Comparison of ENCODE assay signal across 19 cellular contexts in the genomic region with DNA sequence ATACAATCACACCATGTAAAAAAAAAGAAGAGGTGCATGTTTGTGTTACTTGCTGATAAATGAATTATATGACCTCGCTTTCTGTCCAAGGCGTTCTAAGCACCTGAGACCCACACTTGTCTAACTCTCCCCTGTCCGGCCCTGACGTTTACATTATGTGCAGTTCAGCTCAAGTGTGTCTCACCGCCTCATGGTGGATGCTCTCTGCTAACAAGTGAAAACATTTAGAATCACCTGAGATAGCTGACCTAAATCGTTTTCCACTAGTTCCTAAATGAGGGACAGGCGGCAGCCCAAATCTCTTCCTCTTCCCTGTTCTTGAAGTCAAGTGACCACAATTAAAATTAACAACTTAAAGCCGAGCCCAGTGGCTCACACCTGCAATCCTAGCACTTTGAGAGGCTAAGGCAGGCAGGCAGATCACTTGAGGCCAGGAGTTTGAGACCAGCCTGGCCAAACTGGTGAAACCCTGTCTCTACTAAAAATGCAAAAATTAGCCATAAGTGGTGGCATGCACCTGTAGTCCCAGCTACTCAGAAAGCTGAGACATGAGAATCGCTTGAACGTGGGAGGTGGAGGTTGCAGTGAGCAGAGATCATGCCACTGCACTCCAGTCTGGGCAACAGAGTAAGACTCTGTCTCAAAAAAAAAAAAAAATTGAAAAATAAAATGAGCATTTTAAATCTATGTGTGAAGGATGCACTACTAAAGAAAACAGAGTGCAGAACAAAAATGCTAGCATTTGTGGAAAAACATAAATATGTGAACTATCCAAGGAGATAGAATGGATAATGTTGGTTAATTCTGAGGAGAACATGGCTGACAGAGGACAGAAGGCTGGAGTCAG. TPM values are rescaled to one million over a fixed set of nuclear protein-coding genes. Genes with fewer than 3 reads are reported as not detected.
DNase-seq lines count a peak whose midpoint lies in the region; ATAC-seq, FAIRE-seq and TF ChIP-seq lines count a peak whose summit lies in the region.
"Had no signal": no experiment of that assay in that cellular context is flagged by ENCODE, and none has a peak within 500 bp of the region (broad histone marks: within the 10 kb centered on the region; RNA-seq: fewer than 3 reads in every experiment).

No MANE protein-coding gene starts in this region.

- peak; percentile 53 for DNase-seq in activated CD4-positive, alpha-beta T cell treated with anti-CD3 and anti-CD28 coated beads, Interleukin-2, amount 10 ng/mL, durations not matched to agents 24 days and 14 days
- no peak for DNase-seq in activated CD4-positive, alpha-beta T cell treated with anti-CD3 and anti-CD28 coated beads for 1 hour
- DNase-seq in GM19239 (ENCODE audit: insufficient read length, low spot score): no peak
- no peak for DNase-seq in activated B cell treated with CpG ODN at 0.5 μM for 24 hours
- no peak for DNase-seq in natural killer cell
- no peak for DNase-seq in NCI-H446 (lab: John Stamatoyannopoulos, UW)
- no peak for DNase-seq in stimulated activated naive CD4-positive, alpha-beta T cell treated with Interleukin-2 at 50 U/mL for 16 hours (lab: John Stamatoyannopoulos, UW)
- DNase-seq in OCI-M2 (lab: John Stamatoyannopoulos, UW; ENCODE audit: unreplicated experiment): no peak
- DNase-seq: activated CD4-positive, alpha-beta T cell treated with anti-CD3 and anti-CD28 coated beads, Interleukin-2, amount 50 U/mL, for 1 hour; Caco-2; effector CD8-positive, alpha-beta T cell; GDM1; hypothalamus; left lung; MG63; NCI-H2029; NCI-H526 treated with DMSO at 0.1 percent for 48 hours; testis had no signal

- intact Hi-C loops in activated CD4-positive, alpha-beta T cell treated with anti-CD3 and anti-CD28 coated beads, Interleukin-2, amount 10 ng/mL, durations not matched to agents 24 days and 14 days (cut with micrococcal nuclease): loop anchor here (2.0 to 5.0 kb wide), 2 partner anchors 171 to 1258 kb away; no protein-coding TSS in a partner anchor
- intact Hi-C loops in activated B cell treated with CpG ODN at 0.5 μM for 24 hours (cut with micrococcal nuclease): loop anchor here (5.0 kb wide), 1 partner anchor 1473 kb away; a partner anchor contains a TSS
- intact Hi-C loops in natural killer cell (cut with micrococcal nuclease): loop anchor here (5.0 kb wide), 1 partner anchor 33 kb away; no protein-coding TSS in a partner anchor

- CTCF ChIA-PET in activated B cell treated with CpG ODN at 0.5 μM for 24 hours (lab: Charles Lee): interaction anchor here (0.6 kb wide), 1 partner anchor 39 kb away, joined by 3 read pairs; no protein-coding TSS in a partner anchor

- H3K27me3 Mint-ChIP-seq in activated CD4-positive, alpha-beta T cell treated with anti-CD3 and anti-CD28 coated beads, Interleukin-2, amount 10 ng/mL, durations not matched to agents 24 days and 14 days: no peaks in the 10 kb centered on the region
- no peaks in the 10 kb centered on the region for H3K27me3 Mint-ChIP-seq in activated B cell treated with CpG ODN at 0.5 μM for 24 hours
- peaks cover 0 to 2% of the 10 kb centered on the region in 2 donors for H3K27me3 Mint-ChIP-seq in natural killer cell (ENCODE audit: low read depth in 2 of 2)

- peak overlapping the region; percentile 86 for H3K27ac Mint-ChIP-seq in activated CD4-positive, alpha-beta T cell treated with anti-CD3 and anti-CD28 coated beads, Interleukin-2, amount 10 ng/mL, durations not matched to agents 24 days and 14 days
- H3K27ac Mint-ChIP-seq in activated B cell treated with CpG ODN at 0.5 μM for 24 hours (peak overlapping the region; percentile 98), natural killer cell (peak overlapping the region; percentile 23 to 69)

- H3K4me1 Mint-ChIP-seq in activated CD4-positive, alpha-beta T cell treated with anti-CD3 and anti-CD28 coated beads, Interleukin-2, amount 10 ng/mL, durations not matched to agents 24 days and 14 days: peaks cover 50% of the 10 kb centered on the region
- peaks cover 50% of the 10 kb centered on the region for H3K4me1 Mint-ChIP-seq in activated B cell treated with CpG ODN at 0.5 μM for 24 hours
- H3K4me1 Mint-ChIP-seq in natural killer cell: peaks cover 34 to 38% of the 10 kb centered on the region in 2 donors

- no peak for TF ChIP-seq CTCF in activated B cell treated with CpG ODN at 0.5 μM for 24 hours (IDR thresholded peaks at IDR 0.05)
- TF ChIP-seq CTCF in natural killer cell (IDR thresholded peaks at IDR 0.05): no peak

- no peaks in the 10 kb centered on the region for H3K9me3 Mint-ChIP-seq in activated CD4-positive, alpha-beta T cell treated with anti-CD3 and anti-CD28 coated beads, Interleukin-2, amount 10 ng/mL, durations not matched to agents 24 days and 14 days
- H3K9me3 Mint-ChIP-seq in activated B cell treated with CpG ODN at 0.5 μM for 24 hours: no peaks in the 10 kb centered on the region
- no peaks in the 10 kb centered on the region for H3K9me3 Mint-ChIP-seq in natural killer cell

- H3K36me3 Mint-ChIP-seq in activated CD4-positive, alpha-beta T cell treated with anti-CD3 and anti-CD28 coated beads, Interleukin-2, amount 10 ng/mL, durations not matched to agents 24 days and 14 days (ENCODE audit: low read depth): peaks cover 8% of the 10 kb centered on the region
- H3K36me3 Mint-ChIP-seq in activated B cell treated with CpG ODN at 0.5 μM for 24 hours (ENCODE audit: low read depth) (peaks cover 9% of the 10 kb centered on the region), natural killer cell (no peaks in the 10 kb centered on the region)

- FAIRE-seq in GM19239 (lab: Jason Lieb, UNC): peak; percentile 93
- FAIRE-seq: A204.1 had no signal

- peak overlapping the region; percentile 60 for H3K4me3 Mint-ChIP-seq in activated CD4-positive, alpha-beta T cell treated with anti-CD3 and anti-CD28 coated beads, Interleukin-2, amount 10 ng/mL, durations not matched to agents 24 days and 14 days
- peak overlapping the region; percentile 28 for H3K4me3 Mint-ChIP-seq in activated B cell treated with CpG ODN at 0.5 μM for 24 hours
- peak overlapping the region; percentile 53 for H3K4me3 Mint-ChIP-seq in natural killer cell

- no peak for ATAC-seq in activated B cell treated with CpG ODN at 0.5 μM for 24 hours (ENCODE audit: low read depth)
- no peak for ATAC-seq in natural killer cell
- ATAC-seq: left lung had no signal

- POLR2A ChIA-PET in activated B cell treated with CpG ODN at 0.5 μM for 24 hours (lab: Charles Lee): interaction anchor here (0.7 to 3.5 kb wide), 2 partner anchors 22 to 28 kb away, joined by 6 to 26 read pairs; no protein-coding TSS in a partner anchor

RNA-seq across cellular contexts. Expression of a gene that starts 3.9 kb away (rescaled TPM):
- 27.1 and 27.9 TPM in 2 replicates for total RNA-seq in activated CD4-positive, alpha-beta T cell treated with anti-CD3 and anti-CD28 coated beads, Interleukin-2, amount 10 ng/mL, durations not matched to agents 24 days and 14 days
- total RNA-seq in activated B cell treated with CpG ODN at 0.5 μM for 24 hours: 36.4 and 43.4 TPM in 2 replicates
- total RNA-seq in natural killer cell: 10 to 100 TPM in 2 of 3 donors, 1 to 10 TPM in 1; 7.5 to 16.1 (median 13.1) TPM

RNA-seq across cellular contexts. Expression of a gene that starts 7.5 kb away (rescaled TPM):
- total RNA-seq in activated CD4-positive, alpha-beta T cell treated with anti-CD3 and anti-CD28 coated beads, Interleukin-2, amount 10 ng/mL, durations not matched to agents 24 days and 14 days: 8.8 and 9.1 TPM in 2 replicates
- 23.1 and 26.7 TPM in 2 replicates for total RNA-seq in activated B cell treated with CpG ODN at 0.5 μM for 24 hours
- total RNA-seq in natural killer cell: 1 to 10 TPM; 1.9 to 6.5 (median 3.9) TPM

RNA-seq across cellular contexts. Expression of a gene that starts 58.0 kb away (rescaled TPM):
- 20.5 and 27.0 TPM in 2 replicates for total RNA-seq in activated CD4-positive, alpha-beta T cell treated with anti-CD3 and anti-CD28 coated beads, Interleukin-2, amount 10 ng/mL, durations not matched to agents 24 days and 14 days
- total RNA-seq in activated B cell treated with CpG ODN at 0.5 μM for 24 hours (20.1 and 24.3 TPM in 2 replicates), natural killer cell (1 to 10 TPM; 7.5 to 9.4 (median 7.5) TPM)

Comparison
In these comparisons a context has a peak if more than half of its experiments do, and no peak if none do; other contexts are left out.
1. H3K27ac Mint-ChIP-seq: peak in every context shown above with its lines; median percentile 98 in activated B cell treated with CpG ODN at 0.5 μM for 24 hours; 86 in activated CD4-positive, alpha-beta T cell treated with anti-CD3 and anti-CD28 coated beads, Interleukin-2, amount 10 ng/mL, durations not matched to agents 24 days and 14 days; 46 in natural killer cell.